ENCODE assay signal across 8 cellular contexts in genomic region chr7:77121860-77122681, GRCh38. TPM values are rescaled to one million over a fixed set of nuclear protein-coding genes. Genes with fewer than 3 reads are reported as not detected.
DNase-seq lines count a peak whose midpoint lies in the region; ATAC-seq and TF ChIP-seq lines count a peak whose summit lies in the region.
"Not testable (repeated sequence)": the region's sequence is repeated elsewhere in the genome, so short reads cannot be mapped to it uniquely, and the experiment has no call there.

TSS of gene CCDC146 (plus strand) at chr7:77122615. CDS start at chr7:77167669, 45,054 bp downstream.

- H4K8ac ChIP-seq in neuronal stem cell (ENCODE audit: low read depth, low read length): not testable (repeated sequence)

- H3K14ac ChIP-seq in neuronal stem cell (ENCODE audit: low read length): peak within 1 kb of the TSS; percentile 99

- H2BK5ac ChIP-seq in neuronal stem cell (ENCODE audit: low read length): not testable (repeated sequence)

- not testable (repeated sequence) for TF ChIP-seq EP300 in gastroesophageal sphincter (IDR thresholded peaks at IDR 0.05)

- H3K23ac ChIP-seq in neuronal stem cell (ENCODE audit: low read depth, low read length, poor library complexity): not testable (repeated sequence)

- CTCF ChIA-PET in activated naive CD4-positive, alpha-beta T cell treated with anti-CD3 and anti-CD28 coated beads for 36 hours (lab: Charles Lee): interaction anchor here (1.2 kb wide), 1 partner anchor 125 kb away, joined by 19 read pairs; no protein-coding TSS in a partner anchor

- H3K36me3 ChIP-seq in gastroesophageal sphincter; neuronal stem cell (replicated peaks in 1 of 2; ENCODE audit: control insufficient read depth in 2 of 2, insufficient read depth in 2 of 2, low read length in 2 of 2): not testable (repeated sequence)

- peak; percentile 98 for ATAC-seq in HG02588 (IDR thresholded peaks at IDR 0.05; ENCODE audit: unreplicated experiment)
- ATAC-seq in gastroesophageal sphincter: peak; percentile 99

- intact Hi-C loops in activated naive CD4-positive, alpha-beta T cell treated with anti-CD3 and anti-CD28 coated beads for 36 hours (cut with micrococcal nuclease): loop anchor here (1.0 to 10.0 kb wide), 6 partner anchors 73 to 675 kb away; partner anchors contain the start of genes FGL2, PHTF2, RSBN1L and TMEM60

- not testable (repeated sequence) for TF ChIP-seq POLR2A in NB4 (IDR thresholded peaks at IDR 0.05; ENCODE audit: extremely low read depth, insufficient read length); gastroesophageal sphincter (IDR thresholded peaks at IDR 0.05)

- TF ChIP-seq CTCF in NB4 (IDR thresholded peaks at IDR 0.05; ENCODE audit: low read depth, low read length); gastroesophageal sphincter (IDR thresholded peaks at IDR 0.05): not testable (repeated sequence)

- H3K27ac Mint-ChIP-seq in activated naive CD4-positive, alpha-beta T cell treated with anti-CD3 and anti-CD28 coated beads for 36 hours: not testable (repeated sequence)

- peak within 1 kb of the TSS; percentile 86 for H3K4me3 Mint-ChIP-seq in activated naive CD4-positive, alpha-beta T cell treated with anti-CD3 and anti-CD28 coated beads for 36 hours

- not testable (repeated sequence) for H3K27me3 ChIP-seq in gastroesophageal sphincter; neuronal stem cell (ENCODE audit: control insufficient read depth in 3 of 3, insufficient read depth in 3 of 3, low read depth in 1 of 3, low read length in 3 of 3)

- not testable (repeated sequence) for H3K27me3 Mint-ChIP-seq in activated naive CD4-positive, alpha-beta T cell treated with anti-CD3 and anti-CD28 coated beads for 36 hours (ENCODE audit: low read depth)

- H2BK12ac ChIP-seq in neuronal stem cell (ENCODE audit: low read length): not testable (repeated sequence)

- 0 to 1% methylated on average over 9 to 11 of the region's 50 CpGs for WGBS in gastroesophageal sphincter (ENCODE audit: low coverage in 1 of 2), 2 donors
- no CpG with 5 or more reads among the region's 50 CpGs for WGBS in neuronal stem cell (ENCODE audit: extremely low coverage in 2 of 2, insufficient read length in 2 of 2, insufficient replicate concordance in 1 of 2), 2 donors

- H3K9me3 Mint-ChIP-seq in activated naive CD4-positive, alpha-beta T cell treated with anti-CD3 and anti-CD28 coated beads for 36 hours: not testable (repeated sequence)

- H4K91ac ChIP-seq in neuronal stem cell (ENCODE audit: low read depth, low read length, poor library complexity): not testable (repeated sequence)

- H3K36me3 Mint-ChIP-seq in activated naive CD4-positive, alpha-beta T cell treated with anti-CD3 and anti-CD28 coated beads for 36 hours (ENCODE audit: low read depth): not testable (repeated sequence)

- H3K9ac ChIP-seq in neuronal stem cell (ENCODE audit: low read depth, low read length, poor library complexity): peak within 1 kb of the TSS; percentile 72

- not testable (repeated sequence) for H3K79me1 ChIP-seq in neuronal stem cell (ENCODE audit: low read depth, low read length)

- H3K4me3 ChIP-seq in NB4 (ENCODE audit: low read depth, low read length) (peak within 1 kb of the TSS; percentile 73), gastroesophageal sphincter (peak within 1 kb of the TSS; percentile 57 to 63), neuronal stem cell (ENCODE audit: low read length in 2 of 2) (peak within 1 kb of the TSS; percentile 90 to 93)

- H3K4me2 ChIP-seq in neuronal stem cell (ENCODE audit: insufficient read depth, low read length, poor library complexity, severe bottlenecking): peak within 1 kb of the TSS; percentile 83

- H3K27ac ChIP-seq in gastroesophageal sphincter: peak within 1 kb of the TSS; percentile 74 to 84 (median 82)
- H3K27ac ChIP-seq in neuronal stem cell (replicated peaks; ENCODE audit: low read length): not testable (repeated sequence)

- H3K4ac ChIP-seq in neuronal stem cell (ENCODE audit: low read length): not testable (repeated sequence)

- H2AK5ac ChIP-seq in neuronal stem cell (ENCODE audit: low read depth, low read length): not testable (repeated sequence)

- not testable (repeated sequence) for H2BK120ac ChIP-seq in neuronal stem cell (ENCODE audit: low read depth, low read length)

- peaks cover 0 to 36% (median 3%) of the 10 kb centered on the region in 3 donors for H3K4me1 ChIP-seq in gastroesophageal sphincter
- not testable (repeated sequence) for H3K4me1 ChIP-seq in neuronal stem cell (ENCODE audit: control insufficient read depth in 2 of 2, insufficient read depth in 1 of 2, low read depth in 1 of 2, low read length in 2 of 2)

- H3K18ac ChIP-seq in neuronal stem cell (ENCODE audit: low read length): peak within 1 kb of the TSS; percentile 80

- peak within 1 kb of the TSS; percentile 94 for H2AFZ ChIP-seq in neuronal stem cell (ENCODE audit: low read length)

- not testable (repeated sequence) for H2BK15ac ChIP-seq in neuronal stem cell (ENCODE audit: low read length)

- peaks cover 11% of the 10 kb centered on the region for H3K4me1 Mint-ChIP-seq in activated naive CD4-positive, alpha-beta T cell treated with anti-CD3 and anti-CD28 coated beads for 36 hours (ENCODE audit: low read depth)

- peak; percentile 92 for DNase-seq in GM03348 (ENCODE audit: low spot score)
- peak; percentile 100 for DNase-seq in NB4 (ENCODE audit: low read depth)
- peak; percentile 100 for DNase-seq in SK-N-DZ (ENCODE audit: low spot score)
- DNase-seq in activated naive CD4-positive, alpha-beta T cell treated with anti-CD3 and anti-CD28 coated beads for 36 hours: peak; percentile 97
- DNase-seq in neuronal stem cell (ENCODE audit: low spot score): peak; percentile 99
- DNase-seq in stromal cell of bone marrow (ENCODE audit: low read depth): peak; percentile 99

- H3K9me3 ChIP-seq in gastroesophageal sphincter; neuronal stem cell (replicated peaks in 1 of 2; ENCODE audit: control insufficient read depth in 2 of 2, insufficient read depth in 1 of 2, low read depth in 1 of 2, low read length in 2 of 2): not testable (repeated sequence)

RNA-seq across cellular contexts. Expression of gene CCDC146, which starts in this region (rescaled TPM):
- polyA plus RNA-seq in SK-N-DZ (2014; cell fraction: cytosol; rRNA removed): 1.8 TPM in 2 replicates
- polyA plus RNA-seq in SK-N-DZ (2014; cell fraction: nucleus; rRNA removed): 4.1 and 8.5 TPM in 2 replicates
- under 1 TPM; 0.31 to 0.49 TPM for total RNA-seq in activated naive CD4-positive, alpha-beta T cell treated with anti-CD3 and anti-CD28 coated beads for 36 hours
- total RNA-seq in gastroesophageal sphincter: 10 to 100 TPM in 3 of 4 donors, 1 to 10 TPM in 1; 8.7 to 29.3 (median 20.1) TPM
- 3.5 TPM for polyA plus RNA-seq in neuronal stem cell (2013, experiment 1 of 2)
- polyA plus RNA-seq in neuronal stem cell (2013, experiment 2 of 2): 4.0 TPM

Comparison
In these comparisons a context has a peak if more than half of its experiments do, and no peak if none do; other contexts are left out.
1. RNA of gene CCDC146 (total RNA-seq): 8.7 to 29.3 TPM in gastroesophageal sphincter; 0.31 to 0.49 TPM in activated naive CD4-positive, alpha-beta T cell treated with anti-CD3 and anti-CD28 coated beads for 36 hours; every median in the first group is over 4 times any median in the second.
2. Peak in DNase-seq in activated naive CD4-positive, alpha-beta T cell treated with anti-CD3 and anti-CD28 coated beads for 36 hours; RNA of the gene not detected or under 1 TPM.
3. Peak in every context shown above with its lines, with median percentiles within 50 percentile points of each other: DNase-seq and H3K4me3 ChIP-seq.